In genomic region chr16:81831722-81832126, GRCh38 we compare ENCODE assay signal across 8 cellular contexts. TPM values are rescaled to one million over a fixed set of nuclear protein-coding genes. Genes with fewer than 3 reads are reported as not detected.
DNase-seq lines count a peak whose midpoint lies in the region; ATAC-seq lines count a peak whose summit lies in the region.

No MANE protein-coding gene starts in this region.

- peak; percentile 45 for ATAC-seq in GM18508 (IDR thresholded peaks at IDR 0.05; ENCODE audit: insufficient read depth, unreplicated experiment)
- ATAC-seq in HG02588 (IDR thresholded peaks at IDR 0.05; ENCODE audit: unreplicated experiment), result peak; percentile 68
- ATAC-seq in naive thymus-derived CD8-positive, alpha-beta T cell, result peak; percentile 58 to 74

- peaks cover 1% of the 10 kb centered on the region for H3K27me3 Mint-ChIP-seq in activated naive CD4-positive, alpha-beta T cell treated with anti-CD3 and anti-CD28 coated beads, Interleukin-2, amount 50 U/mL, for 24 hours
- peaks cover 0 to 11% (median 0%) of the 10 kb centered on the region in 5 donors for H3K27me3 Mint-ChIP-seq in naive thymus-derived CD8-positive, alpha-beta T cell

- no peaks in the 10 kb centered on the region for H3K36me3 Mint-ChIP-seq in activated naive CD4-positive, alpha-beta T cell treated with anti-CD3 and anti-CD28 coated beads, Interleukin-2, amount 50 U/mL, for 24 hours
- H3K36me3 Mint-ChIP-seq in naive thymus-derived CD8-positive, alpha-beta T cell, result no peaks in the 10 kb centered on the region

- POLR2A ChIA-PET in naive thymus-derived CD8-positive, alpha-beta T cell (lab: Charles Lee), result no interaction called here

- H3K4me3 Mint-ChIP-seq in activated naive CD4-positive, alpha-beta T cell treated with anti-CD3 and anti-CD28 coated beads, Interleukin-2, amount 50 U/mL, for 24 hours, result peak overlapping the region; percentile 39
- H3K4me3 Mint-ChIP-seq in naive thymus-derived CD8-positive, alpha-beta T cell, result peak overlapping the region in 5 of 10 donors; percentile 4 to 79 (median 30)

- H3K9me3 Mint-ChIP-seq in activated naive CD4-positive, alpha-beta T cell treated with anti-CD3 and anti-CD28 coated beads, Interleukin-2, amount 50 U/mL, for 24 hours, result no peaks in the 10 kb centered on the region
- peaks cover 0 to 1% (median 0%) of the 10 kb centered on the region in 9 donors for H3K9me3 Mint-ChIP-seq in naive thymus-derived CD8-positive, alpha-beta T cell

- H3K4me1 Mint-ChIP-seq in activated naive CD4-positive, alpha-beta T cell treated with anti-CD3 and anti-CD28 coated beads, Interleukin-2, amount 50 U/mL, for 24 hours, result peaks cover 11% of the 10 kb centered on the region
- H3K4me1 Mint-ChIP-seq in naive thymus-derived CD8-positive, alpha-beta T cell, result peaks cover 6 to 87% (median 20%) of the 10 kb centered on the region in 4 donors

- no peak overlapping the region for H3K27ac Mint-ChIP-seq in activated naive CD4-positive, alpha-beta T cell treated with anti-CD3 and anti-CD28 coated beads, Interleukin-2, amount 50 U/mL, for 24 hours
- peak overlapping the region in 3 of 10 donors; percentile 57 to 82 (median 70) for H3K27ac Mint-ChIP-seq in naive thymus-derived CD8-positive, alpha-beta T cell

- DNase-seq in NCI-H526 treated with DMSO at 0.1 percent for 48 hours (lab: John Stamatoyannopoulos, UW), result peak; percentile 83
- DNase-seq in naive thymus-derived CD8-positive, alpha-beta T cell, result peak in 6 of 10 donors; percentile 5 to 60 (median 24)
- no peak for DNase-seq in DMS79 (lab: John Stamatoyannopoulos, UW)
- DNase-seq in GOT3 (lab: John Stamatoyannopoulos, UW), result no peak
- DNase-seq in OCI-M2 (lab: John Stamatoyannopoulos, UW; ENCODE audit: unreplicated experiment), result no peak

RNA-seq across cellular contexts. Expression of gene PLCG2, which starts 52.6 kb away (rescaled TPM):
- total RNA-seq in naive thymus-derived CD8-positive, alpha-beta T cell, result 10 to 100 TPM; 12.1 to 12.5 TPM
- 1 to 10 TPM in 1 of 3 donors, under 1 TPM in 2; 0.11 to 8.7 (median 0.19) TPM for polyA plus RNA-seq in naive thymus-derived CD8-positive, alpha-beta T cell

Comparison
In these comparisons a context has a peak if more than half of its experiments do, and no peak if none do; other contexts are left out.
1. DNase-seq: peak in NCI-H526 treated with DMSO at 0.1 percent for 48 hours (single experiment) and naive thymus-derived CD8-positive, alpha-beta T cell (6 of 10); none in DMS79 (single experiment), GOT3 (single experiment) and OCI-M2 (single experiment).
2. Peak in every context shown above with its lines, with median percentiles within 50 percentile points of each other: ATAC-seq.